ENCODE assay signal across 9 cellular contexts in the genomic region with DNA sequence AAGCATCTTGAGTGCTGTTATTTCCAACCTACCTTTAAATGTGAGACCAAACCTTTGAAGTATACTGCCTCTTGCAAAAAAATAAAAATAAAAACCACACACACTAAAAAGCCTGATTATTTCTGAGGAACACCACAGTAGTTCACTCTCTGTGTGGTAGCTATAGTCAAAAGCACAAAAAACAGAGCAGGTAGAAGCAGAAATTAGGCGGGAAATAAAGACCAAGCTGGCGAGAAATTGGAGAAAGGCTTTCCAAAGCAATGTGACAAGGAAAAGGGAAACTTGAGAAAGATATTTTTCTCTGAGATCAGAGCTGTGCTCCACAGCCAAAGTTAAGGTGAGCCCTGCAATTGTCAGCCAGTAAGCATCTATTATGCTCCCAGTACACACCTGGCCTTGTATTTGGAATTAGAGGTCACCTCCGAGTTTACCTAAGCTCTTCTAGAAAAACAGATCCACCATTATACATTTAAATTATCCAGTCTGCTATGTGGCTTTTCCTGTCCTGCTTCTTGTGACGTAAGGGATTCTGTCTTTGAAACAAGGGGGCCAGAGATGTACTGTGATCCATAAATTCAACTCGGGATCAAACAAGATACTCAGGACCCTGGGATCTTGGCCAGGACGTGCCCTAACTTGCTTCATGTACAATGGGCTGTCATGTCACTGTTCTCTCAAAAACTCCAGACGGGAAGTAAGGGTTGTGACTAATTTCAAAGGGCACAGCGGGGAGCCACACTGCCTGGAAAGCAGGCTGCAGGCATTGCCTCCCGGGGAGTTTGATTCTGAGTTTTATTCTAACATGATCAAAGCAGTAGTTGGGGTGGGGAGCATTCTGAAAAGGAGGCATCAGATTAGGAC. TPM values are rescaled to one million over a fixed set of nuclear protein-coding genes. Genes with fewer than 3 reads are reported as not detected.
DNase-seq lines count a peak whose midpoint lies in the region; ATAC-seq and TF ChIP-seq lines count a peak whose summit lies in the region.
"Had no signal": no experiment of that assay in that cellular context is flagged by ENCODE, and none has a peak within 500 bp of the region (broad histone marks: within the 10 kb centered on the region; RNA-seq: fewer than 3 reads in every experiment).

No MANE protein-coding gene starts in this region.

- no peak for ATAC-seq in HG03457 (IDR thresholded peaks at IDR 0.05; ENCODE audit: unreplicated experiment)

- peak overlapping the region; percentile 51 to 81 (median 68) for H3K27ac ChIP-seq in sigmoid colon

- intact Hi-C loops in sigmoid colon (cut with DNase I), result no loop called here

- no peaks in the 10 kb centered on the region for H3K36me3 ChIP-seq in sigmoid colon

- H3K27me3 ChIP-seq in sigmoid colon, result no peaks in the 10 kb centered on the region

- no peak for TF ChIP-seq CTCF in sigmoid colon (IDR thresholded peaks at IDR 0.05)

- WGBS in sigmoid colon, 2 donors, result 83 to 87% methylated on average over 9 of the region's 9 CpGs

- peaks cover 0 to 40% (median 22%) of the 10 kb centered on the region in 4 donors for H3K4me1 ChIP-seq in sigmoid colon

- CTCF ChIA-PET in HEK293T (lab: Yijun Ruan, JAX), result interaction anchor here (0.6 to 2.5 kb wide), 3 partner anchors 24 to 277 kb away, joined by 3 to 18 read pairs (median 3); no protein-coding TSS in a partner anchor

- TF ChIP-seq POLR2A in sigmoid colon (IDR thresholded peaks at IDR 0.05), result no peak

- no peak for DNase-seq in HEK293T (ENCODE audit: extremely low spot score)
- DNase-seq in NCI-H510A (lab: John Stamatoyannopoulos, UW), result peak; percentile 90
- DNase-seq in dermis blood vessel endothelial cell, result peak; percentile 52
- peak; percentile 61 for DNase-seq in sigmoid colon
- no peak for DNase-seq in cortex of kidney (lab: John Stamatoyannopoulos, UW)
- DNase-seq in NCI-H2196 treated with DMSO at 0.1 percent for 48 hours (lab: John Stamatoyannopoulos, UW; ENCODE audit: unreplicated experiment), result no peak
- no peak for DNase-seq in NCI-H1048 (lab: John Stamatoyannopoulos, UW)
- DNase-seq: T1000 had no signal

- no peak for TF ChIP-seq EP300 in sigmoid colon (IDR thresholded peaks at IDR 0.05)

- POLR2A ChIA-PET in HEK293T (lab: Yijun Ruan, JAX), result interaction anchor here (0.7 to 1.2 kb wide), 3 partner anchors 24 to 497 kb away, joined by 3 to 4 read pairs (median 3); no protein-coding TSS in a partner anchor

- no peak overlapping the region for H3K4me3 ChIP-seq in sigmoid colon

- H3K9me3 ChIP-seq in sigmoid colon, result no peaks in the 10 kb centered on the region

TF ChIP-seq in HEK293T, 16 proteins besides CTCF, POLR2A, EP300 and RAD21:
- TF ChIP-seq ZNF384 (IDR thresholded peaks at IDR 0.05) (no peak), SP1 (IDR thresholded peaks at IDR 0.05) (no peak), FOXK2 (IDR thresholded peaks at IDR 0.05) (no peak), ARNT (IDR thresholded peaks at IDR 0.05) (no peak), TARDBP (IDR thresholded peaks at IDR 0.05) (no peak), SUZ12 (IDR thresholded peaks at IDR 0.05) (no peak), BHLHE40 (IDR thresholded peaks at IDR 0.05; ENCODE audit: borderline replicate concordance) (no peak), L3MBTL2 (conservative IDR thresholded peaks at IDR 0.05) (peak; percentile 74), FOXM1 (IDR thresholded peaks at IDR 0.05; ENCODE audit: borderline replicate concordance) (no peak)
- TF ChIP-seq, protein P1, sequence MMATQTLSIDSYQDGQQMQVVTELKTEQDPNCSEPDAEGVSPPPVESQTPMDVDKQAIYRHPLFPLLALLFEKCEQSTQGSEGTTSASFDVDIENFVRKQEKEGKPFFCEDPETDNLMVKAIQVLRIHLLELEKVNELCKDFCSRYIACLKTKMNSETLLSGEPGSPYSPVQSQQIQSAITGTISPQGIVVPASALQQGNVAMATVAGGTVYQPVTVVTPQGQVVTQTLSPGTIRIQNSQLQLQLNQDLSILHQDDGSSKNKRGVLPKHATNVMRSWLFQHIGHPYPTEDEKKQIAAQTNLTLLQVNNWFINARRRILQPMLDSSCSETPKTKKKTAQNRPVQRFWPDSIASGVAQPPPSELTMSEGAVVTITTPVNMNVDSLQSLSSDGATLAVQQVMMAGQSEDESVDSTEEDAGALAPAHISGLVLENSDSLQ (IDR thresholded peaks at IDR 0.05), result peak; percentile 76

RNA-seq across cellular contexts. Expression of a gene that starts 39.8 kb away (rescaled TPM):
- 22.1 and 25.8 TPM in 2 replicates for total RNA-seq in dermis blood vessel endothelial cell
- 10 to 100 TPM; 41.8 to 54.2 (median 50.6) TPM for total RNA-seq in sigmoid colon
- 10 to 100 TPM; 35.8 to 83.7 (median 54.7) TPM for polyA plus RNA-seq in sigmoid colon

Comparison
In these comparisons a context has a peak if more than half of its experiments do, and no peak if none do; other contexts are left out.
1. DNase-seq: peak in NCI-H510A (single experiment), dermis blood vessel endothelial cell (single experiment) and sigmoid colon (single experiment); none in HEK293T (single experiment), cortex of kidney (single experiment), NCI-H2196 treated with DMSO at 0.1 percent for 48 hours (single experiment) and NCI-H1048 (single experiment).